8 cellular contexts compared by ENCODE assay signal in genomic region chr7:123494193-123494796, GRCh38. TPM values are rescaled to one million over a fixed set of nuclear protein-coding genes. Genes with fewer than 3 reads are reported as not detected.
DNase-seq lines count a peak whose midpoint lies in the region; ATAC-seq and TF ChIP-seq lines count a peak whose summit lies in the region.

No MANE protein-coding gene starts in this region.

- DNase-seq in COLO668 (lab: John Stamatoyannopoulos, UW; ENCODE audit: unreplicated experiment) (peak; percentile 22), HL-60 (ENCODE audit: low read depth in 1 of 2, low spot score in 1 of 2) (no peak), Panc1 (ENCODE audit: low read depth, low spot score) (peak; percentile 20), mesenchymal stem cell (peak; percentile 35)
- DNase-seq in central memory CD4-positive, alpha-beta T cell: peak; percentile 35
- no peak for DNase-seq in activated CD4-positive, CD25-positive, alpha-beta regulatory T cell (lab: John Stamatoyannopoulos, UW)

- TF ChIP-seq CTCF in HL-60 (IDR thresholded peaks at IDR 0.05; ENCODE audit: insufficient read depth, low read length): peak; percentile 5
- TF ChIP-seq CTCF in Panc1 (IDR thresholded peaks at IDR 0.05): peak; percentile 69; the same call in 1 of the 2 replicates

- no peak overlapping the region for H2AK5ac ChIP-seq in mesenchymal stem cell (ENCODE audit: low read length, severe bottlenecking)

- H3K36me3 ChIP-seq in Panc1 (ENCODE audit: control insufficient read depth, insufficient read depth, low read length) (no peaks in the 10 kb centered on the region), mesenchymal stem cell (ENCODE audit: control insufficient read depth in 1 of 2, insufficient read depth in 2 of 2, low read depth in 1 of 2, low read length in 2 of 2) (no peaks in the 10 kb centered on the region)

- BruUV-seq in Panc1 (replicated peaks; lab: Mats Ljungman, UMichigan): no TSS peak

- H3K4me3 ChIP-seq in HL-60 (replicated peaks; ENCODE audit: insufficient read depth, low read length) (no peak overlapping the region), Panc1 (ENCODE audit: low read depth in 2 of 2, low read length in 2 of 2) (no peak overlapping the region), mesenchymal stem cell (ENCODE audit: insufficient read depth in 1 of 2, low read depth in 1 of 2, low read length in 2 of 2) (no peak overlapping the region)

- no peak overlapping the region for H2BK5ac ChIP-seq in mesenchymal stem cell (ENCODE audit: low read depth, low read length, poor library complexity, severe bottlenecking)

- H3K4me3 Mint-ChIP-seq in stimulated activated memory B cell treated with anti-CD40 and anti-IgM and Interleukin-4, amounts not matched to agents 10 μg/mL and 1 μg/mL and 100 μg/mL, for 72 hours: no peak overlapping the region

- no peaks in the 10 kb centered on the region for H3K9me3 Mint-ChIP-seq in stimulated activated memory B cell treated with anti-CD40 and anti-IgM and Interleukin-4, amounts not matched to agents 10 μg/mL and 1 μg/mL and 100 μg/mL, for 72 hours

- CTCF ChIA-PET in Panc1 (lab: Charles Lee): interaction anchor here (0.7 to 1.1 kb wide), 4 partner anchors 40 to 64 kb away, joined by 3 to 4 read pairs (median 4); partner anchors contain the start of genes IQUB and NDUFA5

- no peak overlapping the region for H4K8ac ChIP-seq in mesenchymal stem cell (ENCODE audit: low read length)

- POLR2A ChIA-PET in Panc1 (lab: Charles Lee): interaction anchor here (0.6 kb wide), 1 partner anchor 665 kb away, joined by 3 read pairs; no protein-coding TSS in a partner anchor

- H3K27ac Mint-ChIP-seq in stimulated activated memory B cell treated with anti-CD40 and anti-IgM and Interleukin-4, amounts not matched to agents 10 μg/mL and 1 μg/mL and 100 μg/mL, for 72 hours: no peak overlapping the region

- intact Hi-C loops in Panc1 (cut with micrococcal nuclease; ENCODE audit: unreplicated experiment): loop anchor here (2.0 to 10.0 kb wide), 2 partner anchors 41 to 381 kb away; partner anchors contain the start of gene IQUB

- no peak overlapping the region for H2BK15ac ChIP-seq in mesenchymal stem cell (ENCODE audit: low read depth, poor library complexity, severe bottlenecking)

- no peak overlapping the region for H3K4ac ChIP-seq in mesenchymal stem cell (ENCODE audit: low read depth in 1 of 2, low read length in 2 of 2)

- no peak overlapping the region for H3K14ac ChIP-seq in mesenchymal stem cell (ENCODE audit: low read length in 2 of 2)

- H2BK12ac ChIP-seq in mesenchymal stem cell (ENCODE audit: low read length in 2 of 2): no peak overlapping the region

- no peaks in the 10 kb centered on the region for H3K79me1 ChIP-seq in mesenchymal stem cell (replicated peaks; ENCODE audit: low read length, poor library complexity, severe bottlenecking)

- H3K23ac ChIP-seq in mesenchymal stem cell (ENCODE audit: low read length in 2 of 2): no peak overlapping the region

- H2BK120ac ChIP-seq in mesenchymal stem cell (ENCODE audit: low read depth, low read length): no peak overlapping the region

- no peak overlapping the region for H3K4me2 ChIP-seq in mesenchymal stem cell (ENCODE audit: low read length, poor library complexity, severe bottlenecking)

- H3K27ac ChIP-seq in HL-60 (replicated peaks) (no peak overlapping the region), Panc1 (ENCODE audit: low read length) (no peak overlapping the region), mesenchymal stem cell (ENCODE audit: low read length, poor library complexity, severe bottlenecking) (no peak overlapping the region)

- H3K9ac ChIP-seq in mesenchymal stem cell (ENCODE audit: low read length): peak overlapping the region; percentile 43

- H3K4me1 ChIP-seq in Panc1 (ENCODE audit: control insufficient read depth, insufficient read depth, low read length) (no peaks in the 10 kb centered on the region), mesenchymal stem cell (ENCODE audit: control insufficient read depth, insufficient read depth, low read depth, low read length) (no peaks in the 10 kb centered on the region)

- ATAC-seq in GM18519 (IDR thresholded peaks at IDR 0.05; ENCODE audit: low FRiP score, unreplicated experiment): peak; percentile 68
- ATAC-seq in Panc1: no peak
- ATAC-seq in stimulated activated memory B cell treated with anti-CD40 and anti-IgM and Interleukin-4, amounts not matched to agents 10 μg/mL and 1 μg/mL and 100 μg/mL, for 72 hours: no peak

- in situ Hi-C loops in Panc1 (cut with HindIII; ENCODE audit: low pct_unique_long_range_greater_than_20kb, low sequenced_read_pairs): no loop called here

- no peak overlapping the region for H2AFZ ChIP-seq in mesenchymal stem cell (ENCODE audit: low read depth, low read length)

- peaks cover 9% of the 10 kb centered on the region for H3K27me3 Mint-ChIP-seq in stimulated activated memory B cell treated with anti-CD40 and anti-IgM and Interleukin-4, amounts not matched to agents 10 μg/mL and 1 μg/mL and 100 μg/mL, for 72 hours

- no peaks in the 10 kb centered on the region for H3K36me3 Mint-ChIP-seq in stimulated activated memory B cell treated with anti-CD40 and anti-IgM and Interleukin-4, amounts not matched to agents 10 μg/mL and 1 μg/mL and 100 μg/mL, for 72 hours

- peaks cover 6% of the 10 kb centered on the region for H3K4me1 Mint-ChIP-seq in stimulated activated memory B cell treated with anti-CD40 and anti-IgM and Interleukin-4, amounts not matched to agents 10 μg/mL and 1 μg/mL and 100 μg/mL, for 72 hours

- H3K9me3 ChIP-seq in Panc1 (ENCODE audit: control insufficient read depth, insufficient read depth, low read depth, low read length) (no peaks in the 10 kb centered on the region), mesenchymal stem cell (ENCODE audit: control insufficient read depth, low read length) (peaks cover 2% of the 10 kb centered on the region)

- no CpG with 5 or more reads among the region's 3 CpGs for WGBS in mesenchymal stem cell

- no peaks in the 10 kb centered on the region for H3K27me3 ChIP-seq in HL-60 (ENCODE audit: insufficient read depth, poor library complexity, severe bottlenecking)
- no peaks in the 10 kb centered on the region; the same call in 1 of the 2 replicates for H3K27me3 ChIP-seq in Panc1 (ENCODE audit: control insufficient read depth, insufficient read depth, low read length)
- H3K27me3 ChIP-seq in mesenchymal stem cell (ENCODE audit: control insufficient read depth in 1 of 2, insufficient read depth in 1 of 2, low read length in 2 of 2): no peaks in the 10 kb centered on the region

- H4K91ac ChIP-seq in mesenchymal stem cell (ENCODE audit: low read length): no peak overlapping the region

- H3K18ac ChIP-seq in mesenchymal stem cell (ENCODE audit: low read depth in 1 of 2, low read length in 2 of 2): no peak overlapping the region

RNA-seq across cellular contexts. Expression of gene IQUB, which starts 40.1 kb away (rescaled TPM):
- total RNA-seq in Panc1 (2021; ENCODE audit: unreplicated experiment): 0.59 TPM
- 0.08 TPM for polyA plus RNA-seq in Panc1 (2012; ENCODE audit: insufficient read length)
- polyA plus RNA-seq in mesenchymal stem cell (2013, experiment 1 of 2): 0.55 TPM
- 0.62 TPM for polyA plus RNA-seq in mesenchymal stem cell (2013, experiment 2 of 2)

Comparison
In these comparisons a context has a peak if more than half of its experiments do, and no peak if none do; other contexts are left out.
1. DNase-seq: peak in COLO668 (single experiment), Panc1 (single experiment), central memory CD4-positive, alpha-beta T cell (single experiment) and mesenchymal stem cell (single experiment); none in HL-60 (0 of 2) and activated CD4-positive, CD25-positive, alpha-beta regulatory T cell (0 of 4).